8 cellular contexts compared by ENCODE assay signal in the genomic region with DNA sequence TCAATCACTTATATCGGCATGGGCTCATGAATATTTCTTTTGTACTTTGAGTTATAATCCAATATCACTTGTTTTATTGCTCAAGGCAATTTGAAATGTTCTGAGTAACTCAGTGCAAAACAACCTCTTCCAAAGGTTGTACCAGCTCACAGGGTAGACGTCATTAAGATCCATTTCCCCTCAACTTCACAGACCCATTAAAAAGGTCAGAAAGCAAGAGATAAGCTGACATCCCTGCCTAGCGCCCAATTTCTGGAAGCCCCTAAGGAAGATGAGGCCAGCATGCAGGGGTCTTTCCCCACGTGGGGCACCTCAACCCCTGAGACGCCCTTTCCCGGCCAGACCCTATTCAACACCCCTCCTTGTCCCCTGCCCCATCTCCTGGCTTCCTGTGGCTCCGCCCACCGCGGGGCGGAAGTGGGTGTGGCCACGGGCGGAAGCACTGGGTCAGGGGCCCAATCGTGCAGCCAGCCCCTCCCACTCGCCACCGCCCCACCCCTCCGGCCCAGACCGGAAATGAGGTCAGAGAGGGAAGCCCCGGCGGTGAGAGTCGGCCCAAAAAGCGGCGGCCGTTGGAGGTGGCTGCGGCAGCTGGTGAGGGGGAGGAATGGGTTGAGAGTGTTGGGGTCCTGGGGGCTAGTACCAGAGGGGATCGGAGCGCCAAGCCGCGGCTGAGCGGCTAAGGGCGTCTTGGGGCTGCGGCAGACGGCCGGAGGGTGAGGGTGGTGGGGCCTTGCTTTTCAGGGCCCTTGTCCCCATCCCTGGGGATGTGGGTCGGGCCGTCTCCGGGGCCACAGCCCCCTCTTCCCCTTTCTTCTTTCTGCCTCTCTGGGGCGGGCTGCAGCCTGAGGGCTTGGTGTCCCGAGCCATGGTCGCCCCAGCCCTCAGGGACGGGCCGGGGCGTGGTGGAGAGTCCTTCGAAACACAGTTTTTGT. TPM values are rescaled to one million over a fixed set of nuclear protein-coding genes. Genes with fewer than 3 reads are reported as not detected.
DNase-seq lines count a peak whose midpoint lies in the region; ATAC-seq and TF ChIP-seq lines count a peak whose summit lies in the region.

A gene (plus strand): TSS at position 525 of the 935 bp plus-strand sequence. CDS start 2,442 bp downstream, outside the sequence.

- H2BK20ac ChIP-seq in IMR-90 (ENCODE audit: low read depth, low read length), result no peak within 1 kb of the TSS

- H3K79me1 ChIP-seq in IMR-90 (ENCODE audit: low read depth in 1 of 2, low read length in 2 of 2), result peaks cover 10 to 31% of the 10 kb centered on the region in 2 experiments; a peak in 3 of 4 replicates

- peak within 1 kb of the TSS; percentile 49 for H3K4ac ChIP-seq in IMR-90 (ENCODE audit: low read depth, low read length)

- H3K9me3 ChIP-seq in IMR-90 (ENCODE audit: control insufficient read depth, insufficient read depth, low read length), result no peaks in the 10 kb centered on the region
- H3K9me3 ChIP-seq in mucosa of stomach (ENCODE audit: control insufficient read depth, low read length), result no peaks in the 10 kb centered on the region

- peak within 1 kb of the TSS; percentile 93 for H3K4me2 ChIP-seq in IMR-90 (ENCODE audit: low read depth, low read length)

- DNase-seq in DMS153 (lab: John Stamatoyannopoulos, UW) (peak; percentile 87), IMR-90 (peak; percentile 86), OCI-M2 (lab: John Stamatoyannopoulos, UW; ENCODE audit: unreplicated experiment) (peak; percentile 71), activated T-cell treated with anti-CD3 and anti-CD28 coated beads for 48 hours (ENCODE audit: low read depth) (peak; percentile 97), erythroblast (lab: John Stamatoyannopoulos, UW) (peak; percentile 93 to 96)
- peak; percentile 99 for DNase-seq in stimulated activated CD8-positive, alpha-beta memory T cell treated with anti-CD3 and anti-CD28 coated beads, Interleukin-4, amount 100 ng/mL, for 48 hours

- TF ChIP-seq CTCF in IMR-90 (conservative IDR thresholded peaks at IDR 0.05; ENCODE audit: low read depth, low read length), result no peak

- H2AFZ ChIP-seq in IMR-90 (replicated peaks; ENCODE audit: low read length, poor library complexity), result peak within 1 kb of the TSS; percentile 99

- peak within 1 kb of the TSS; percentile 91 to 96 for H4K8ac ChIP-seq in IMR-90 (ENCODE audit: low read depth in 2 of 2, low read length in 2 of 2)

- peak within 1 kb of the TSS; percentile 97 for H2AK9ac ChIP-seq in IMR-90 (replicated peaks; ENCODE audit: low read depth, low read length, poor library complexity)

- in situ Hi-C loops in IMR-90 (cut with MboI; ENCODE audit: low sequenced_read_pairs), result no loop called here

- H2BK5ac ChIP-seq in IMR-90 (ENCODE audit: low read depth, low read length, poor library complexity, severe bottlenecking), result peak within 1 kb of the TSS; percentile 35

- CTCF ChIA-PET in IMR-90 (lab: Yijun Ruan, JAX), result interaction anchor here (0.5 kb wide), 1 partner anchor 34 kb away, joined by 3 read pairs; no protein-coding TSS in a partner anchor

- peaks cover 37% of the 10 kb centered on the region; the same call in 1 of the 2 replicates for H4K20me1 ChIP-seq in IMR-90 (ENCODE audit: insufficient read depth, low read length)

- H3K9me1 ChIP-seq in IMR-90 (ENCODE audit: insufficient read depth, low read length), result peaks cover 9% of the 10 kb centered on the region

- peak within 1 kb of the TSS; percentile 82 for H3K14ac ChIP-seq in IMR-90 (replicated peaks; ENCODE audit: low read depth, low read length)

- peak; percentile 88 for ATAC-seq in GM21528 (IDR thresholded peaks at IDR 0.05; ENCODE audit: low FRiP score, unreplicated experiment)
- peak; percentile 95 for ATAC-seq in IMR-90 (ENCODE audit: low read depth)

- H4K5ac ChIP-seq in IMR-90 (ENCODE audit: low read depth, low read length), result peak within 1 kb of the TSS; percentile 99

- no peak within 1 kb of the TSS for H2BK120ac ChIP-seq in IMR-90 (ENCODE audit: low read depth, low read length)

- no peak for TF ChIP-seq RAD21 in IMR-90 (IDR thresholded peaks at IDR 0.05; ENCODE audit: low read length)

- peak; percentile 96 for TF ChIP-seq POLR2A in IMR-90 (IDR thresholded peaks at IDR 0.05; ENCODE audit: low read depth, low read length)
- TF ChIP-seq POLR2A in erythroblast (IDR thresholded peaks at IDR 0.05; ENCODE audit: low read length), result peak; percentile 82

- H4K91ac ChIP-seq in IMR-90 (ENCODE audit: insufficient read depth, low read depth, low read length), result peak within 1 kb of the TSS; percentile 50; the same call in 1 of the 2 replicates

- peak within 1 kb of the TSS; percentile 72 for H3K27ac ChIP-seq in IMR-90 (ENCODE audit: insufficient read depth, low read length)

- no peak within 1 kb of the TSS; the same call in 1 of the 2 replicates for H3K18ac ChIP-seq in IMR-90 (ENCODE audit: low read depth, low read length)

- BruUV-seq in IMR-90 (replicated peaks; lab: Mats Ljungman, UMichigan), result no TSS peak

- H3K4me1 ChIP-seq in IMR-90 (ENCODE audit: control insufficient read depth, insufficient read depth, low read length) (peaks cover 8% of the 10 kb centered on the region), mucosa of stomach (ENCODE audit: control insufficient read depth, insufficient read depth, low read length) (peaks cover 6% of the 10 kb centered on the region)

- WGBS in IMR-90 (ENCODE audit: extremely low coverage in 2 of 2, insufficient read length in 1 of 2), 2 experiments, result 0% methylated on average over 7 of the region's 43 CpGs; no CpG with 5 or more reads in 1 of the 2 experiments

- H3K36me3 ChIP-seq in IMR-90 (ENCODE audit: control insufficient read depth, insufficient read depth, low read length) (peaks cover 11% of the 10 kb centered on the region), mucosa of stomach (ENCODE audit: control insufficient read depth, insufficient read depth, low read length) (peaks cover 6% of the 10 kb centered on the region)

- peak within 1 kb of the TSS; percentile 81 for H3K9ac ChIP-seq in IMR-90 (ENCODE audit: low read depth, low read length)
- H3K9ac ChIP-seq in mucosa of stomach (ENCODE audit: low read length), result peak within 1 kb of the TSS; percentile 91

- POLR2A ChIA-PET in IMR-90 (lab: Charles Lee; ENCODE audit: unreplicated experiment), result no interaction called here

- H3K4me3 ChIP-seq in IMR-90 (ENCODE audit: insufficient read depth, low read depth, low read length) (peak within 1 kb of the TSS; percentile 64), mucosa of stomach (ENCODE audit: low read length) (peak within 1 kb of the TSS; percentile 45)

- H3K56ac ChIP-seq in IMR-90 (ENCODE audit: extremely low read depth, insufficient read depth, low read length), result peak within 1 kb of the TSS; percentile 73; the same call in 1 of the 2 replicates

- H2BK15ac ChIP-seq in IMR-90 (ENCODE audit: low read depth, low read length), result no peak within 1 kb of the TSS

- peak within 1 kb of the TSS; percentile 18; the same call in 1 of the 2 replicates for H3K23ac ChIP-seq in IMR-90 (ENCODE audit: low read depth, low read length)

- 0 out of 2 replicates have a peak within 1 kb of the TSS, but pooled peaks have one; percentile 16 for H2AK5ac ChIP-seq in IMR-90 (ENCODE audit: low read depth, low read length)

- H3K27me3 ChIP-seq in IMR-90 (ENCODE audit: control insufficient read depth, insufficient read depth, low read length), result no peaks in the 10 kb centered on the region; the same call in 1 of the 2 replicates
- no peaks in the 10 kb centered on the region for H3K27me3 ChIP-seq in mucosa of stomach (ENCODE audit: control insufficient read depth, insufficient read depth, low read length)

- dilution Hi-C loops in IMR-90 (cut with HindIII; ENCODE audit: low sequenced_read_pairs, unreplicated experiment), result no loop called here

- intact Hi-C loops in IMR-90 (cut with micrococcal nuclease), result loop anchor here (2.0 to 10.0 kb wide), 4 partner anchors 29 to 493 kb away; no protein-coding TSS in a partner anchor

TF ChIP-seq in IMR-90, 13 proteins besides CTCF, POLR2A, EP300 and RAD21:
- TF ChIP-seq SMC3 (IDR thresholded peaks at IDR 0.05; ENCODE audit: low read depth, low read length), result no peak
- peak; percentile 86; the same call in 1 of the 2 replicates for TF ChIP-seq MAZ (IDR thresholded peaks at IDR 0.05; ENCODE audit: borderline replicate concordance, low read depth, low read length)
- no peak for TF ChIP-seq FOS (IDR thresholded peaks at IDR 0.05; ENCODE audit: low read depth, low read length)
- no peak for TF ChIP-seq BHLHE40 (IDR thresholded peaks at IDR 0.05; ENCODE audit: low read depth, low read length)
- TF ChIP-seq MAFK (IDR thresholded peaks at IDR 0.05; ENCODE audit: low read depth, low read length), result no peak
- peak; percentile 92; the same call in 1 of the 2 replicates for TF ChIP-seq CHD1 (IDR thresholded peaks at IDR 0.05; ENCODE audit: low read depth, low read length)
- TF ChIP-seq MXI1 (IDR thresholded peaks at IDR 0.05; ENCODE audit: borderline replicate concordance, low read depth, low read length), result no peak
- TF ChIP-seq RFX5 (IDR thresholded peaks at IDR 0.05; ENCODE audit: low read depth, low read length), result no peak
- no peak for TF ChIP-seq RCOR1 (IDR thresholded peaks at IDR 0.05; ENCODE audit: insufficient replicate concordance, low read length)
- TF ChIP-seq, protein P1, sequence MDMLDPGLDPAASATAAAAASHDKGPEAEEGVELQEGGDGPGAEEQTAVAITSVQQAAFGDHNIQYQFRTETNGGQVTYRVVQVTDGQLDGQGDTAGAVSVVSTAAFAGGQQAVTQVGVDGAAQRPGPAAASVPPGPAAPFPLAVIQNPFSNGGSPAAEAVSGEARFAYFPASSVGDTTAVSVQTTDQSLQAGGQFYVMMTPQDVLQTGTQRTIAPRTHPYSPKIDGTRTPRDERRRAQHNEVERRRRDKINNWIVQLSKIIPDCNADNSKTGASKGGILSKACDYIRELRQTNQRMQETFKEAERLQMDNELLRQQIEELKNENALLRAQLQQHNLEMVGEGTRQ (IDR thresholded peaks at IDR 0.05; ENCODE audit: low read depth, low read length), result peak; percentile 48
- no peak for TF ChIP-seq CEBPB (IDR thresholded peaks at IDR 0.05; ENCODE audit: low read depth, low read length)

RNA-seq across cellular contexts. Expression of the gene that starts here (rescaled TPM):
- 51.4 and 58.6 TPM in 2 replicates for total RNA-seq in IMR-90 (2012; rRNA removed)
- 12.9 and 15.6 TPM in 2 replicates for polyA plus RNA-seq in IMR-90 (2012; rRNA removed)
- polyA plus RNA-seq in IMR-90 (2012; cell fraction: cytosol; rRNA removed), result 29.0 and 45.3 TPM in 2 replicates
- 63.5 and 85.2 TPM in 2 replicates for polyA plus RNA-seq in IMR-90 (2012; cell fraction: nucleus; rRNA removed; ENCODE audit: low replicate concordance)

Comparison
In these comparisons a context has a peak if more than half of its experiments do, and no peak if none do; other contexts are left out.
1. Peak in every context shown above with its lines: DNase-seq, ATAC-seq, H3K4me3 ChIP-seq and H3K27ac ChIP-seq.